27 cellular contexts compared by ENCODE assay signal in genomic region chr19:35117791-35118190, GRCh38. TPM values are rescaled to one million over a fixed set of nuclear protein-coding genes. Genes with fewer than 3 reads are reported as not detected.
A peak's percentile ranks its signal among the peaks of the same experiment; 100 is the strongest.
DNase-seq lines count a peak whose midpoint lies in the region; ATAC-seq and TF ChIP-seq lines count a peak whose summit lies in the region.
"Had no signal": no experiment of that assay in that cellular context is flagged by ENCODE, and none has a peak within 500 bp of the region (broad histone marks: within the 10 kb centered on the region; RNA-seq: fewer than 3 reads in every experiment).

No MANE protein-coding gene starts in this region.

- DNase-seq in WERI-Rb-1: no peak
- DNase-seq in upper lobe of left lung: peak in 1 of 2 donors; percentile 65
- DNase-seq in NCI-H345 (lab: John Stamatoyannopoulos, UW): no peak
- DNase-seq in H4 (ENCODE audit: low spot score): no peak
- DNase-seq in coronary artery (ENCODE audit: low spot score): no peak
- DNase-seq: activated CD8-positive, alpha-beta T cell treated with anti-CD3 and anti-CD28 coated beads for 36 hours; activated naive CD4-positive, alpha-beta T cell; CD4-positive, alpha-beta T cell; effector CD4-positive, alpha-beta T cell; H9; Karpas-422; naive thymus-derived CD4-positive, alpha-beta T cell; NCI-H1048; NCI-H2029; NCI-H446 treated with DMSO at 0.1 percent for 48 hours; right lobe of liver; RPMI8226 had no signal

- H3K27me3 ChIP-seq in WERI-Rb-1 (ENCODE audit: insufficient read depth, low read depth, severe bottlenecking) (no peaks in the 10 kb centered on the region), mucosa of rectum (ENCODE audit: control insufficient read depth in 2 of 2, insufficient read depth in 2 of 2, low read length in 2 of 2) (no peaks in the 10 kb centered on the region), upper lobe of left lung (no peaks in the 10 kb centered on the region)
- H3K27me3 ChIP-seq: right lobe of liver had no signal

- H3K9me3 ChIP-seq in WERI-Rb-1 (ENCODE audit: severe bottlenecking): no peaks in the 10 kb centered on the region
- H3K9me3 ChIP-seq in mucosa of rectum (ENCODE audit: control insufficient read depth in 2 of 2, low read length in 2 of 2): no peaks in the 10 kb centered on the region
- H3K9me3 ChIP-seq in upper lobe of left lung: no peaks in the 10 kb centered on the region
- H3K9me3 ChIP-seq: right lobe of liver, thoracic aorta had no signal

- peak overlapping the region; percentile 98 to 100 for H3K9ac ChIP-seq in mucosa of rectum (ENCODE audit: low read depth in 1 of 2, low read length in 2 of 2)

- WGBS in upper lobe of left lung, 2 donors: 61% methylated on average over 9 to 11 of the region's 11 CpGs

- H3K27ac ChIP-seq in WERI-Rb-1 (peak overlapping the region; percentile 98), mucosa of rectum (ENCODE audit: low read depth in 2 of 2, low read length in 2 of 2) (peak overlapping the region; percentile 99 to 100), upper lobe of left lung (peak overlapping the region; percentile 75 to 87 (median 84)), coronary artery (peak overlapping the region in 1 of 2 donors; percentile 2)
- H3K27ac ChIP-seq: thoracic aorta had no signal

- H3K4me3 ChIP-seq in WERI-Rb-1 (ENCODE audit: low read depth, low read length) (no peak overlapping the region), mucosa of rectum (ENCODE audit: low read length in 2 of 2) (peak overlapping the region; percentile 94 to 97), upper lobe of left lung (peak overlapping the region in 2 of 4 donors; percentile 46 to 52), coronary artery (no peak overlapping the region)
- H3K4me3 ChIP-seq: GM12878, right lobe of liver, thoracic aorta had no signal

- TF ChIP-seq EP300 in upper lobe of left lung (IDR thresholded peaks at IDR 0.05): peak in 1 of 4 donors; percentile 11

- H3K4me1 ChIP-seq in mucosa of rectum (ENCODE audit: control insufficient read depth in 2 of 2, insufficient read depth in 2 of 2, low read length in 2 of 2): peaks cover 35 to 41% of the 10 kb centered on the region in 2 donors
- peaks cover 13 to 51% (median 27%) of the 10 kb centered on the region in 4 donors for H3K4me1 ChIP-seq in upper lobe of left lung

- TF ChIP-seq CTCF in WERI-Rb-1 (IDR thresholded peaks at IDR 0.05; ENCODE audit: low read depth, low read length) (no peak), upper lobe of left lung (IDR thresholded peaks at IDR 0.05) (no peak), coronary artery (IDR thresholded peaks at IDR 0.05) (no peak)

- H3K36me3 ChIP-seq in WERI-Rb-1 (no peaks in the 10 kb centered on the region), mucosa of rectum (ENCODE audit: control insufficient read depth in 2 of 2, insufficient read depth in 2 of 2, low read length in 2 of 2) (peaks cover 22 to 35% of the 10 kb centered on the region in 2 donors), upper lobe of left lung (peaks cover 0 to 4% (median 0%) of the 10 kb centered on the region in 4 donors)
- H3K36me3 ChIP-seq: right lobe of liver, thoracic aorta had no signal

- TF ChIP-seq POLR2A in upper lobe of left lung (IDR thresholded peaks at IDR 0.05): no peak

- peak; percentile 1 for ATAC-seq in esophagus mucosa
- ATAC-seq in upper lobe of left lung (ENCODE audit: low FRiP score in 2 of 2): peak in 1 of 2 donors; percentile 28
- no peak for ATAC-seq in GM18870 (IDR thresholded peaks at IDR 0.05; ENCODE audit: unreplicated experiment)
- ATAC-seq: activated CD4-positive, CD25-positive, alpha-beta regulatory T cell treated with anti-CD3 and anti-CD28 coated beads, Interleukin-2, amount 50 U/mL, for 24 hours; activated CD8-positive, alpha-beta T cell treated with anti-CD3 and anti-CD28 coated beads for 36 hours; GM12878; naive thymus-derived CD4-positive, alpha-beta T cell; SK-N-SH treated with all-trans-retinoic acid at 6 μM for 48 hours had no signal

RNA-seq across cellular contexts. Expression of gene FXYD3, which starts 2.2 kb away (rescaled TPM):
- 736 TPM for total RNA-seq in esophagus mucosa
- 100 to 1,000 TPM in 5 of 6 donors, 10 to 100 TPM in 1; 94.3 to 236 (median 195) TPM for total RNA-seq in upper lobe of left lung
- not detected in 2 replicates for total RNA-seq in H4 (2014; rRNA removed; shearing (Covaris generic))
- total RNA-seq: activated CD8-positive, alpha-beta T cell treated with anti-CD3 and anti-CD28 coated beads for 36 hours; CD4-positive, alpha-beta T cell; fibroblast of lung; lung microvascular endothelial cell; naive thymus-derived CD4-positive, alpha-beta T cell; osteoblast had no signal

RNA-seq across cellular contexts. Expression of gene LGI4, which starts 17.1 kb away (rescaled TPM):
- total RNA-seq in esophagus mucosa (1.4 TPM), upper lobe of left lung (10 to 100 TPM in 2 of 6 donors, 1 to 10 TPM in 4; 3.3 to 25.3 (median 7.1) TPM)
- not detected in 2 replicates for total RNA-seq in H4 (2014; rRNA removed; shearing (Covaris generic))
- total RNA-seq: GM12878, lung microvascular endothelial cell had no signal

RNA-seq across cellular contexts. Expression of gene FXYD1, which starts 20.8 kb away (rescaled TPM):
- 2.1 TPM for total RNA-seq in esophagus mucosa
- total RNA-seq in upper lobe of left lung: 10 to 100 TPM in 4 of 6 donors, 1 to 10 TPM in 2; 3.8 to 64.9 (median 25.2) TPM
- total RNA-seq in H4 (2014; rRNA removed; shearing (Covaris generic)): not detected in 2 replicates
- total RNA-seq: lung microvascular endothelial cell, osteoblast had no signal

RNA-seq across cellular contexts. Expression of gene FXYD7, which starts 25.3 kb away (rescaled TPM):
- total RNA-seq in esophagus mucosa: not detected
- total RNA-seq in upper lobe of left lung: under 1 TPM in 1 of 6 donors, not detected in 5; 0.34 TPM
- total RNA-seq in H4 (2014; rRNA removed; shearing (Covaris generic)): 0.14 TPM in 1 of 2 replicates, not detected in the other
- total RNA-seq: fibroblast of lung, lung microvascular endothelial cell, osteoblast, thoracic aorta had no signal

RNA-seq across cellular contexts. Expression of gene FXYD5, which starts 36.7 kb away (rescaled TPM):
- total RNA-seq in esophagus mucosa (114 TPM), upper lobe of left lung (100 to 1,000 TPM in 2 of 6 donors, 10 to 100 TPM in 4; 40.4 to 153 (median 91.8) TPM)
- total RNA-seq in H4 (2014; rRNA removed; shearing (Covaris generic)): 173 and 209 TPM in 2 replicates

Comparison
In these comparisons a context has a peak if more than half of its experiments do, and no peak if none do; other contexts are left out.
1. H3K4me3 ChIP-seq: peak in mucosa of rectum (2 of 2); none in WERI-Rb-1 (single experiment) and coronary artery (single experiment).
2. RNA of gene FXYD3, which starts 2.2 kb away (total RNA-seq): 736 TPM in esophagus mucosa (single experiment) and 94.3 to 236 TPM in upper lobe of left lung; not detected in H4; every median in the first group is over 10 times any median in the second.